Comparison of ENCODE assay signal across 8 cellular contexts in the genomic region with DNA sequence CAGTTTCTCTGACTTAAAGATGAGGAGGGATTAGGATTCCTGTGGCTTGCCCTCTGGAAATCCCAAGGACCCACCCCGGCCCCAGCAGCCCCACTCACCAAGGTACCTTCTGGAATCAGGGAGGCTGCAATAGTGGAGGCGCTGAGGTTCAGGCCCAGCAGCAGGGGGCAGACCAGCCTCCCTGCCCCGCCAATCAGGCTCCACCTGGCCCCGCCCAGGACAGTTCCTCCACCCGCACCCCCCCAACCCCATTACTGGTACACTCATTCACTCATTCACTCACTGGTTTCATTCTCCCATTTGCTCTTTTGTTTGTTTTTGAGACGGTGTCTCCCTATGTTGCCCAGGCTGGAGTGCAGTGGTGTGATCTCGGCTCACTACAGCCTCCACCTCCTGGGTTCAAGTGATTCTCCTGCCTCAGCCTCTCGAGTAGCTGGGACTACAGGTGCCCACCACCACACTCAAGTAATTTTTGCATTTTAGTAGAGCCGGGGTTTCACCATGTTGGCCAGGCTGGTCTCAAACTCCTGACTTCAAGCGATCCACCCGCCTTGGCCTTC. TPM values are rescaled to one million over a fixed set of nuclear protein-coding genes. Genes with fewer than 3 reads are reported as not detected.
A peak's percentile ranks its signal among the peaks of the same experiment; 100 is the strongest.
DNase-seq lines count a peak whose midpoint lies in the region; TF ChIP-seq lines count a peak whose summit lies in the region.
"Not testable (repeated sequence)": the region's sequence is repeated elsewhere in the genome, so short reads cannot be mapped to it uniquely, and the experiment has no call there.
"Had no signal": no experiment of that assay in that cellular context is flagged by ENCODE, and none has a peak within 500 bp of the region (broad histone marks: within the 10 kb centered on the region; RNA-seq: fewer than 3 reads in every experiment).

No MANE protein-coding gene starts in this region.

- not testable (repeated sequence) for H3K27ac ChIP-seq in KMS-11

- H3K27me3 Mint-ChIP-seq in activated naive CD4-positive, alpha-beta T cell treated with anti-CD3 and anti-CD28 coated beads for 36 hours (ENCODE audit: low read depth), result not testable (repeated sequence)

- H3K4me2 ChIP-seq in KMS-11, result not testable (repeated sequence)

- not testable (repeated sequence) for H3K4me1 Mint-ChIP-seq in activated naive CD4-positive, alpha-beta T cell treated with anti-CD3 and anti-CD28 coated beads for 36 hours (ENCODE audit: low read depth)

- DNase-seq in ELR (ENCODE audit: low read depth) (peak; percentile 46), RPMI8226 (peak; percentile 29), iPS-NIHi11 (ENCODE audit: low spot score) (peak; percentile 63)
- DNase-seq in activated naive CD4-positive, alpha-beta T cell treated with anti-CD3 and anti-CD28 coated beads for 36 hours, result peak; percentile 25
- peak; percentile 5 to 19 for DNase-seq in stimulated activated CD8-positive, alpha-beta memory T cell treated with anti-CD3 and anti-CD28 coated beads, Interleukin-15, amount 100 ng/mL, for 48 hours (ENCODE audit: low read depth in 2 of 2)

- not testable (repeated sequence) for H2AFZ ChIP-seq in KMS-11 (ENCODE audit: low read depth)

- not testable (repeated sequence) for H3K27me3 ChIP-seq in KMS-11 (ENCODE audit: insufficient read depth, low read depth)

- H3K4me3 ChIP-seq in KMS-11 (IDR thresholded peaks at IDR 0.05; ENCODE audit: insufficient read depth, low read depth, low read length), result not testable (repeated sequence)

- TF ChIP-seq CTCF in KMS-11 (conservative IDR thresholded peaks at IDR 0.05; ENCODE audit: low read depth, low read length), result peak; percentile 34

- H3K9me3 Mint-ChIP-seq in activated naive CD4-positive, alpha-beta T cell treated with anti-CD3 and anti-CD28 coated beads for 36 hours, result not testable (repeated sequence)

- not testable (repeated sequence) for H3K36me3 Mint-ChIP-seq in activated naive CD4-positive, alpha-beta T cell treated with anti-CD3 and anti-CD28 coated beads for 36 hours (ENCODE audit: low read depth)

- not testable (repeated sequence) for H3K9ac ChIP-seq in KMS-11

- not testable (repeated sequence) for H4K20me1 ChIP-seq in KMS-11 (ENCODE audit: insufficient read depth)

- H3K4me1 ChIP-seq in KMS-11 (ENCODE audit: low read depth, poor library complexity, severe bottlenecking), result not testable (repeated sequence)

- not testable (repeated sequence) for H3K79me2 ChIP-seq in KMS-11 (ENCODE audit: insufficient read depth, low read depth)

- H3K4me3 Mint-ChIP-seq in activated naive CD4-positive, alpha-beta T cell treated with anti-CD3 and anti-CD28 coated beads for 36 hours, result not testable (repeated sequence)

- CTCF ChIA-PET in activated naive CD4-positive, alpha-beta T cell treated with anti-CD3 and anti-CD28 coated beads for 36 hours (lab: Charles Lee), result not testable (repeated sequence)

- H3K27ac Mint-ChIP-seq in activated naive CD4-positive, alpha-beta T cell treated with anti-CD3 and anti-CD28 coated beads for 36 hours, result not testable (repeated sequence)

- H3K36me3 ChIP-seq in KMS-11 (ENCODE audit: insufficient read depth), result not testable (repeated sequence)

- intact Hi-C loops in activated naive CD4-positive, alpha-beta T cell treated with anti-CD3 and anti-CD28 coated beads for 36 hours (cut with micrococcal nuclease), result not testable (repeated sequence)

RNA-seq across cellular contexts. Expression of a gene that starts 13.7 kb away (rescaled TPM):
- total RNA-seq in activated naive CD4-positive, alpha-beta T cell treated with anti-CD3 and anti-CD28 coated beads for 36 hours, result under 1 TPM; 0.27 to 0.29 TPM
- total RNA-seq: activated CD8-positive, alpha-beta memory T cell treated with anti-CD3 and anti-CD28 coated beads for 36 hours had no signal

RNA-seq across cellular contexts. Expression of a gene that starts 14.2 kb away (rescaled TPM):
- not detected for total RNA-seq in activated naive CD4-positive, alpha-beta T cell treated with anti-CD3 and anti-CD28 coated beads for 36 hours
- total RNA-seq: activated CD8-positive, alpha-beta memory T cell treated with anti-CD3 and anti-CD28 coated beads for 36 hours; naive thymus-derived CD8-positive, alpha-beta T cell had no signal

RNA-seq across cellular contexts. Expression of a gene that starts 31.0 kb away (rescaled TPM):
- 10 to 100 TPM; 92.8 to 96.7 TPM for total RNA-seq in activated naive CD4-positive, alpha-beta T cell treated with anti-CD3 and anti-CD28 coated beads for 36 hours

RNA-seq across cellular contexts. Expression of a gene that starts 46.3 kb away (rescaled TPM):
- total RNA-seq in activated naive CD4-positive, alpha-beta T cell treated with anti-CD3 and anti-CD28 coated beads for 36 hours, result under 1 TPM; 0.19 to 0.22 TPM

RNA-seq across cellular contexts. Expression of a gene that starts 55.2 kb away (rescaled TPM):
- not detected for total RNA-seq in activated naive CD4-positive, alpha-beta T cell treated with anti-CD3 and anti-CD28 coated beads for 36 hours
- total RNA-seq: activated CD8-positive, alpha-beta memory T cell treated with anti-CD3 and anti-CD28 coated beads for 36 hours; naive thymus-derived CD8-positive, alpha-beta T cell had no signal

Comparison
In these comparisons a context has a peak if more than half of its experiments do, and no peak if none do; other contexts are left out.
1. DNase-seq: peak in every context shown above with its lines; median percentile 63 in iPS-NIHi11; 46 in ELR; 29 in RPMI8226; 25 in activated naive CD4-positive, alpha-beta T cell treated with anti-CD3 and anti-CD28 coated beads for 36 hours; 12 in stimulated activated CD8-positive, alpha-beta memory T cell treated with anti-CD3 and anti-CD28 coated beads, Interleukin-15, amount 100 ng/mL, for 48 hours.